Comparison of ENCODE assay signal across 26 cellular contexts in genomic region chr9:108515856-108516255, GRCh38.
"Had no signal": no experiment of that assay in that cellular context is flagged by ENCODE, and none has a peak within 500 bp of the region (broad histone marks: within the 10 kb centered on the region; RNA-seq: fewer than 3 reads in every experiment).

No MANE protein-coding gene starts in this region.

- H3K9me3 ChIP-seq: esophagus muscularis mucosa, gastroesophageal sphincter, lower lobe of right lung, ovary, prostate gland, transverse colon had no signal

- H3K4me1 ChIP-seq: esophagus muscularis mucosa, gastroesophageal sphincter, lower lobe of right lung, prostate gland, transverse colon had no signal

- H3K9me3 Mint-ChIP-seq: mesothelial cell of epicardium had no signal

- H3K4me3 ChIP-seq: esophagus muscularis mucosa, gastroesophageal sphincter, lower lobe of right lung, ovary, prostate gland, transverse colon had no signal

- H3K27me3 Mint-ChIP-seq: activated CD4-positive, alpha-beta T cell treated with anti-CD3 and anti-CD28 coated beads, Interleukin-2, amount 10 ng/mL, durations not matched to agents 7 days and 5 days; activated naive CD4-positive, alpha-beta T cell treated with anti-CD3 and anti-CD28 coated beads, Interleukin-2, amount 50 U/mL, for 24 hours; T-helper 17 cell had no signal

- H3K27ac ChIP-seq: esophagus muscularis mucosa, gastroesophageal sphincter, lower lobe of right lung, ovary, prostate gland, transverse colon had no signal

- H3K27me3 ChIP-seq: esophagus muscularis mucosa, gastroesophageal sphincter, ovary, transverse colon had no signal

- H3K36me3 ChIP-seq: esophagus muscularis mucosa, gastroesophageal sphincter, lower lobe of right lung, ovary, prostate gland, transverse colon had no signal

- ATAC-seq: gastroesophageal sphincter; left lobe of liver; lower lobe of right lung; natural killer cell; stimulated activated naive B cell treated with anti-CD40 and anti-IgM and Interleukin-4, amounts not matched to agents 10 μg/mL and 1 μg/mL and 100 μg/mL, for 72 hours; T-helper 17 cell had no signal

- H3K36me3 Mint-ChIP-seq: activated naive CD4-positive, alpha-beta T cell treated with anti-CD3 and anti-CD28 coated beads, Interleukin-2, amount 50 U/mL, for 24 hours; brain; mesothelial cell of epicardium; natural killer cell had no signal

- DNase-seq: activated CD4-positive, alpha-beta T cell treated with anti-CD3 and anti-CD28 coated beads, Interleukin-2, amount 10 ng/mL, durations not matched to agents 7 days and 5 days; activated CD4-positive, CD25-positive, alpha-beta regulatory T cell treated with anti-CD3 and anti-CD28 coated beads, Interleukin-2, amount 50 U/mL, for 72 hours; activated gamma-delta T cell treated with Interleukin-2 at 50 U/mL for 16 hours; activated T-cell treated with anti-CD3 and anti-CD28 coated beads, Interleukin-2, amount 50 U/mL, for 1 hour; aorta; caudate nucleus; dermis blood vessel endothelial cell; effector CD8-positive, alpha-beta T cell; head of caudate nucleus; hypothalamus; kidney; lower lobe of right lung; natural killer cell; ovary; stimulated activated CD4-positive, alpha-beta T cell treated with anti-CD3 and anti-CD28 coated beads, Interleukin-2, amount 100 ng/mL, for 48 hours; stimulated activated CD8-positive, alpha-beta memory T cell treated with anti-CD3 and anti-CD28 coated beads, Interleukin-4, amount 100 ng/mL, for 48 hours; stimulated activated naive B cell treated with anti-CD40 and anti-IgM and Interleukin-4, amounts not matched to agents 10 μg/mL and 1 μg/mL and 100 μg/mL, for 72 hours; T-helper 17 cell; transverse colon had no signal

- H3K27ac Mint-ChIP-seq: activated CD4-positive, alpha-beta T cell treated with anti-CD3 and anti-CD28 coated beads, Interleukin-2, amount 10 ng/mL, durations not matched to agents 7 days and 5 days; activated naive CD4-positive, alpha-beta T cell treated with anti-CD3 and anti-CD28 coated beads, Interleukin-2, amount 50 U/mL, for 24 hours; brain; mesothelial cell of epicardium; natural killer cell; stimulated activated naive B cell treated with anti-CD40 and anti-IgM and Interleukin-4, amounts not matched to agents 10 μg/mL and 1 μg/mL and 100 μg/mL, for 72 hours; T-helper 17 cell had no signal

- H3K4me1 Mint-ChIP-seq: activated CD4-positive, alpha-beta T cell treated with anti-CD3 and anti-CD28 coated beads, Interleukin-2, amount 10 ng/mL, durations not matched to agents 7 days and 5 days; activated naive CD4-positive, alpha-beta T cell treated with anti-CD3 and anti-CD28 coated beads, Interleukin-2, amount 50 U/mL, for 24 hours; mesothelial cell of epicardium; natural killer cell; T-helper 17 cell had no signal

- H3K4me3 Mint-ChIP-seq: activated CD4-positive, alpha-beta T cell treated with anti-CD3 and anti-CD28 coated beads, Interleukin-2, amount 10 ng/mL, durations not matched to agents 7 days and 5 days; activated naive CD4-positive, alpha-beta T cell treated with anti-CD3 and anti-CD28 coated beads, Interleukin-2, amount 50 U/mL, for 24 hours; brain; mesothelial cell of epicardium; natural killer cell; stimulated activated naive B cell treated with anti-CD40 and anti-IgM and Interleukin-4, amounts not matched to agents 10 μg/mL and 1 μg/mL and 100 μg/mL, for 72 hours; T-helper 17 cell had no signal
